Comparison of ENCODE assay signal across 21 cellular contexts in genomic region chr19:40641306-40641705, GRCh38. TPM values are rescaled to one million over a fixed set of nuclear protein-coding genes. Genes with fewer than 3 reads are reported as not detected.
DNase-seq lines count a peak whose midpoint lies in the region; ATAC-seq and TF ChIP-seq lines count a peak whose summit lies in the region.
"Had no signal": no experiment of that assay in that cellular context is flagged by ENCODE, and none has a peak within 500 bp of the region (broad histone marks: within the 10 kb centered on the region; RNA-seq: fewer than 3 reads in every experiment).

No MANE protein-coding gene starts in this region.

- TF ChIP-seq CTCF in esophagus muscularis mucosa (IDR thresholded peaks at IDR 0.05) (no peak), transverse colon (IDR thresholded peaks at IDR 0.05) (no peak), suprapubic skin (IDR thresholded peaks at IDR 0.05) (no peak)

- H3K79me2 ChIP-seq in Karpas-422 (ENCODE audit: low read length) (no peaks in the 10 kb centered on the region), mesendoderm (ENCODE audit: control insufficient read depth, insufficient read depth, low read length) (no peaks in the 10 kb centered on the region)

- H2BK15ac ChIP-seq in mesendoderm (replicated peaks; ENCODE audit: low read depth) = no peak overlapping the region

- H3K9ac ChIP-seq in Karpas-422 (ENCODE audit: low read length) = peak overlapping the region; percentile 55; the same call in 1 of the 2 replicates
- H3K9ac ChIP-seq in mesendoderm (ENCODE audit: low read length) = no peak overlapping the region
- H3K9ac ChIP-seq: neural progenitor cell had no signal

- no peaks in the 10 kb centered on the region for H4K20me1 ChIP-seq in Karpas-422 (ENCODE audit: insufficient read depth, low read depth, low read length)

- in situ Hi-C loops in transverse colon (cut with MboI; ENCODE audit: low pct_ligation_motif_present in 1 of 4, low pct_unique_long_range_greater_than_20kb in 1 of 4, low sequenced_read_pairs in 3 of 4) = no loop called here

- no peak overlapping the region for H2BK5ac ChIP-seq in mesendoderm (ENCODE audit: low read length)

- DNase-seq in Karpas-422 (no peak), esophagus muscularis mucosa (ENCODE audit: extremely low spot score) (no peak), mesendoderm (no peak), transverse colon (no peak), suprapubic skin (ENCODE audit: low spot score in 2 of 2) (no peak), CD1c-positive myeloid dendritic cell (ENCODE audit: extremely low spot score) (no peak)
- no peak for DNase-seq in activated CD4-positive, CD25-positive, alpha-beta regulatory T cell (lab: John Stamatoyannopoulos, UW)
- DNase-seq: activated CD4-positive, CD25-positive, alpha-beta regulatory T cell treated with anti-CD3 and anti-CD28 coated beads, Interleukin-2, amount 50 U/mL, for 72 hours; activated CD8-positive, alpha-beta memory T cell treated with anti-CD3 and anti-CD28 coated beads, Interleukin-2, amount 10 ng/mL, durations not matched to agents 7 days and 5 days; activated naive CD8-positive, alpha-beta T cell treated with anti-CD3 and anti-CD28 coated beads, Interleukin-2, amount 50 U/mL, for 24 hours; AML-193; effector CD4-positive, alpha-beta T cell; hippocampal formation; islet precursor cell; midbrain; NCI-H1105; NCI-H2107; NCI-H524 treated with DMSO at 0.1 percent for 48 hours; SHP77 treated with DMSO at 0.1 percent for 48 hours had no signal

- H4K5ac ChIP-seq in mesendoderm (ENCODE audit: low read length) = no peak overlapping the region

- peak overlapping the region; percentile 32 for H3K18ac ChIP-seq in mesendoderm (ENCODE audit: low read length)

- H2BK120ac ChIP-seq in mesendoderm (ENCODE audit: low read depth, low read length) = peak overlapping the region; percentile 49

- TF ChIP-seq EP300 in esophagus muscularis mucosa (IDR thresholded peaks at IDR 0.05) (no peak), transverse colon (IDR thresholded peaks at IDR 0.05; ENCODE audit: low read depth) (no peak), suprapubic skin (IDR thresholded peaks at IDR 0.05) (no peak)

- H3K79me1 ChIP-seq in mesendoderm (ENCODE audit: low read length) = no peaks in the 10 kb centered on the region

- H3K23ac ChIP-seq in mesendoderm (ENCODE audit: low read length) = no peak overlapping the region

- no peaks in the 10 kb centered on the region for H3K9me2 ChIP-seq in Karpas-422 (replicated peaks; ENCODE audit: insufficient read depth, low read length)

- H3K4me2 ChIP-seq in Karpas-422 (ENCODE audit: low read depth, low read length, poor library complexity, severe bottlenecking) (peak overlapping the region; percentile 66), mesendoderm (ENCODE audit: low read length) (no peak overlapping the region)
- H3K4me2 ChIP-seq: neural progenitor cell had no signal

- peaks cover 22% of the 10 kb centered on the region for H3K4me1 ChIP-seq in Karpas-422 (ENCODE audit: low read length)
- H3K4me1 ChIP-seq in esophagus muscularis mucosa = peaks cover 21 to 40% (median 29%) of the 10 kb centered on the region in 4 donors
- H3K4me1 ChIP-seq in mesendoderm (ENCODE audit: control insufficient read depth, low read depth, low read length) = peaks cover 5% of the 10 kb centered on the region
- peaks cover 0 to 24% (median 5%) of the 10 kb centered on the region in 4 donors for H3K4me1 ChIP-seq in transverse colon
- H3K4me1 ChIP-seq in suprapubic skin = peaks cover 7% of the 10 kb centered on the region
- H3K4me1 ChIP-seq: neural progenitor cell had no signal

- no peaks in the 10 kb centered on the region for H3K27me3 ChIP-seq in Karpas-422 (ENCODE audit: low read length)
- H3K27me3 ChIP-seq in esophagus muscularis mucosa = no peaks in the 10 kb centered on the region
- no peaks in the 10 kb centered on the region for H3K27me3 ChIP-seq in mesendoderm (ENCODE audit: insufficient read depth, low read length, poor library complexity)
- H3K27me3 ChIP-seq in transverse colon = no peaks in the 10 kb centered on the region
- no peaks in the 10 kb centered on the region for H3K27me3 ChIP-seq in suprapubic skin
- H3K27me3 ChIP-seq: neural progenitor cell had no signal

- TF ChIP-seq POLR2A in esophagus muscularis mucosa (IDR thresholded peaks at IDR 0.05; ENCODE audit: low read depth) (no peak), transverse colon (IDR thresholded peaks at IDR 0.05) (no peak), suprapubic skin (IDR thresholded peaks at IDR 0.05) (no peak)

- ATAC-seq in HG03135 (IDR thresholded peaks at IDR 0.05; ENCODE audit: unreplicated experiment) = no peak
- ATAC-seq: activated CD8-positive, alpha-beta memory T cell treated with anti-CD3 and anti-CD28 coated beads, Interleukin-2, amount 10 ng/mL, durations not matched to agents 7 days and 5 days; activated naive CD8-positive, alpha-beta T cell treated with anti-CD3 and anti-CD28 coated beads, Interleukin-2, amount 50 U/mL, for 24 hours had no signal

- H4K8ac ChIP-seq in mesendoderm (ENCODE audit: low read depth, low read length) = no peak overlapping the region

- no peak overlapping the region for H3K27ac ChIP-seq in Karpas-422 (ENCODE audit: low read length)
- peak overlapping the region in 3 of 4 donors; percentile 35 to 67 (median 58) for H3K27ac ChIP-seq in esophagus muscularis mucosa (replicated peaks in 1 of 4)
- no peak overlapping the region for H3K27ac ChIP-seq in mesendoderm (ENCODE audit: low read depth, low read length)
- H3K27ac ChIP-seq in transverse colon = peak overlapping the region; percentile 19 to 91 (median 56)
- H3K27ac ChIP-seq in suprapubic skin = no peak overlapping the region
- H3K27ac ChIP-seq: neural progenitor cell had no signal

- H3K36me3 ChIP-seq in Karpas-422 (ENCODE audit: insufficient read depth, low read length) (no peaks in the 10 kb centered on the region), esophagus muscularis mucosa (no peaks in the 10 kb centered on the region), mesendoderm (ENCODE audit: control insufficient read depth, insufficient read depth, low read length) (no peaks in the 10 kb centered on the region), transverse colon (no peaks in the 10 kb centered on the region), suprapubic skin (no peaks in the 10 kb centered on the region)
- H3K36me3 ChIP-seq: neural progenitor cell had no signal

- no peak overlapping the region for H3K56ac ChIP-seq in mesendoderm (ENCODE audit: low read length)

- H3K9me3 ChIP-seq in Karpas-422 (ENCODE audit: low read length) (no peaks in the 10 kb centered on the region), esophagus muscularis mucosa (no peaks in the 10 kb centered on the region), transverse colon (no peaks in the 10 kb centered on the region), suprapubic skin (no peaks in the 10 kb centered on the region)

- intact Hi-C loops in esophagus muscularis mucosa (cut with DNase I) = no loop called here
- intact Hi-C loops in transverse colon (cut with DNase I; ENCODE audit: low total_unique reads) = no loop called here

- WGBS in esophagus muscularis mucosa = 65% methylated on average over 7 of the region's 7 CpGs
- WGBS in mesendoderm (ENCODE audit: extremely low coverage, insufficient coverage, low lambda C conversion rate) = no CpG with 5 or more reads among the region's 7 CpGs
- WGBS in transverse colon (ENCODE audit: low coverage in 1 of 2), 2 donors = 68 to 72% methylated on average over 6 to 7 of the region's 7 CpGs
- WGBS in suprapubic skin = 80% methylated on average over 7 of the region's 7 CpGs

- H2AFZ ChIP-seq in Karpas-422 (ENCODE audit: low read length) = no peak overlapping the region
- H2AFZ ChIP-seq: neural progenitor cell had no signal

- no peak overlapping the region for H3K4ac ChIP-seq in mesendoderm (ENCODE audit: low read depth, low read length)

- no peak overlapping the region for H2AK5ac ChIP-seq in mesendoderm (ENCODE audit: low read length)

- H3K4me3 ChIP-seq in Karpas-422 (ENCODE audit: low read length) (no peak overlapping the region), esophagus muscularis mucosa (no peak overlapping the region), mesendoderm (ENCODE audit: low read length) (no peak overlapping the region), transverse colon (no peak overlapping the region), suprapubic skin (no peak overlapping the region)
- H3K4me3 ChIP-seq: neural progenitor cell had no signal

RNA-seq across cellular contexts. Expression of gene LTBP4, which starts 40.1 kb away (rescaled TPM):
- total RNA-seq in Karpas-422 (2014; rRNA removed; shearing (Covaris generic); ENCODE audit: low replicate concordance) = 9.6 and 25.9 TPM in 2 replicates
- total RNA-seq in esophagus muscularis mucosa = 100 to 1,000 TPM; 358 to 430 (median 397) TPM
- polyA plus RNA-seq in mesendoderm (2013, experiment 1 of 2) = 28.7 TPM
- polyA plus RNA-seq in mesendoderm (2013, experiment 2 of 2) = 28.9 TPM
- 100 to 1,000 TPM; 122 to 477 (median 253) TPM for total RNA-seq in transverse colon
- total RNA-seq in suprapubic skin = 100 to 1,000 TPM; 108 to 236 (median 121) TPM

RNA-seq across cellular contexts. Expression of gene NUMBL, which starts 49.1 kb away (rescaled TPM):
- total RNA-seq in Karpas-422 (2014; rRNA removed; shearing (Covaris generic); ENCODE audit: low replicate concordance) = 26.9 and 33.8 TPM in 2 replicates
- 10 to 100 TPM; 28.2 to 51.7 (median 41.5) TPM for total RNA-seq in esophagus muscularis mucosa
- polyA plus RNA-seq in mesendoderm (2013, experiment 1 of 2) = 11.9 TPM
- polyA plus RNA-seq in mesendoderm (2013, experiment 2 of 2) = 11.9 TPM
- 10 to 100 TPM in 3 of 4 donors, 1 to 10 TPM in 1; 9.0 to 44.9 (median 20.4) TPM for total RNA-seq in transverse colon
- total RNA-seq in suprapubic skin = 10 to 100 TPM; 20.5 to 38.2 (median 29.3) TPM

Comparison
In these comparisons a context has a peak if more than half of its experiments do, and no peak if none do; other contexts are left out.
1. H3K27ac ChIP-seq: peak in esophagus muscularis mucosa (3 of 4) and transverse colon (4 of 4); none in Karpas-422 (single experiment), mesendoderm (single experiment) and suprapubic skin (single experiment).